8 cellular contexts compared by ENCODE assay signal in genomic region chr15:64990168-64990470, GRCh38. TPM values are rescaled to one million over a fixed set of nuclear protein-coding genes. Genes with fewer than 3 reads are reported as not detected.
DNase-seq lines count a peak whose midpoint lies in the region; ATAC-seq and TF ChIP-seq lines count a peak whose summit lies in the region.

No MANE protein-coding gene starts in this region.

- ATAC-seq in natural killer cell treated with Interleukin-12 subunit alpha and Interleukin-12 subunit beta and Interleukin-15 and Interleukin-18, amount 100 ng/mL, for 72 hours: no peak
- ATAC-seq in HG03159 (IDR thresholded peaks at IDR 0.05; ENCODE audit: unreplicated experiment) (no peak), HG02763 (IDR thresholded peaks at IDR 0.05; ENCODE audit: unreplicated experiment) (no peak)

- peaks cover 32 to 43% of the 10 kb centered on the region in 2 donors for H3K4me1 Mint-ChIP-seq in natural killer cell treated with Interleukin-12 subunit alpha and Interleukin-12 subunit beta and Interleukin-15 and Interleukin-18, amount 100 ng/mL, for 72 hours (ENCODE audit: low read depth in 2 of 2)

- H3K4me3 ChIP-seq in BLaER1: peak overlapping the region; percentile 98
- H3K4me3 ChIP-seq in OCI-LY1 (ENCODE audit: low read depth, low read length, poor library complexity, severe bottlenecking): peak overlapping the region; percentile 89
- peak overlapping the region; percentile 93 for H3K4me3 ChIP-seq in endocrine pancreas (ENCODE audit: control insufficient read depth, insufficient read depth, low read length)

- H3K4me1 ChIP-seq in BLaER1: peaks cover 47% of the 10 kb centered on the region
- peaks cover 41% of the 10 kb centered on the region for H3K4me1 ChIP-seq in OCI-LY1 (ENCODE audit: insufficient read depth, low read length, severe bottlenecking)
- H3K4me1 ChIP-seq in endocrine pancreas (ENCODE audit: control insufficient read depth, insufficient read depth, low read length): peaks cover 4% of the 10 kb centered on the region

- no peaks in the 10 kb centered on the region for H3K27me3 Mint-ChIP-seq in natural killer cell treated with Interleukin-12 subunit alpha and Interleukin-12 subunit beta and Interleukin-15 and Interleukin-18, amount 100 ng/mL, for 72 hours

- H3K4me3 Mint-ChIP-seq in natural killer cell treated with Interleukin-12 subunit alpha and Interleukin-12 subunit beta and Interleukin-15 and Interleukin-18, amount 100 ng/mL, for 72 hours: peak overlapping the region; percentile 100

- H3F3A ChIP-seq in OCI-LY1 (ENCODE audit: insufficient read depth, low read length): no peaks in the 10 kb centered on the region

- H3K36me3 ChIP-seq in BLaER1: no peaks in the 10 kb centered on the region
- no peaks in the 10 kb centered on the region for H3K36me3 ChIP-seq in OCI-LY1 (ENCODE audit: insufficient read depth, low read length)
- H3K36me3 ChIP-seq in endocrine pancreas (ENCODE audit: control insufficient read depth, insufficient read depth, low read length): no peaks in the 10 kb centered on the region

- H4K20me1 ChIP-seq in BLaER1 (peaks cover 27% of the 10 kb centered on the region; the same call in 1 of the 2 replicates), OCI-LY1 (ENCODE audit: insufficient read depth, low read length) (no peaks in the 10 kb centered on the region)

- no peaks in the 10 kb centered on the region for H3K9me3 Mint-ChIP-seq in natural killer cell treated with Interleukin-12 subunit alpha and Interleukin-12 subunit beta and Interleukin-15 and Interleukin-18, amount 100 ng/mL, for 72 hours

- no peak for DNase-seq in natural killer cell treated with Interleukin-12 subunit alpha and Interleukin-12 subunit beta and Interleukin-15 and Interleukin-18, amount 100 ng/mL, for 72 hours (ENCODE audit: low spot score)
- DNase-seq in NCI-H1694 treated with DMSO at 0.1 percent for 48 hours (lab: John Stamatoyannopoulos, UW) (no peak), T1000 (lab: John Stamatoyannopoulos, UW) (no peak)

- H3K27ac ChIP-seq in BLaER1 (peak overlapping the region; percentile 91; the same call in 1 of the 2 replicates), OCI-LY1 (ENCODE audit: low read depth, low read length, poor library complexity, severe bottlenecking) (peak overlapping the region; percentile 48)

- H3K79me2 ChIP-seq in OCI-LY1 (ENCODE audit: insufficient read depth, low read length): peaks cover 13% of the 10 kb centered on the region

- H3K9ac ChIP-seq in BLaER1: peak overlapping the region; percentile 92
- H3K9ac ChIP-seq in OCI-LY1 (ENCODE audit: low read length): peak overlapping the region; percentile 55; the same call in 1 of the 2 replicates
- peak overlapping the region; percentile 95 for H3K9ac ChIP-seq in endocrine pancreas (ENCODE audit: control insufficient read depth, insufficient read depth, low read length)

- no peaks in the 10 kb centered on the region for H3K27me3 ChIP-seq in BLaER1
- H3K27me3 ChIP-seq in OCI-LY1 (ENCODE audit: insufficient read depth, low read length): no peaks in the 10 kb centered on the region
- no peaks in the 10 kb centered on the region for H3K27me3 ChIP-seq in endocrine pancreas (ENCODE audit: control insufficient read depth, insufficient read depth, low read length)

- H3K4me2 ChIP-seq in BLaER1 (peak overlapping the region; percentile 92), OCI-LY1 (ENCODE audit: low read length) (peak overlapping the region; percentile 66)

- peak overlapping the region; percentile 72 to 97 for H3K27ac Mint-ChIP-seq in natural killer cell treated with Interleukin-12 subunit alpha and Interleukin-12 subunit beta and Interleukin-15 and Interleukin-18, amount 100 ng/mL, for 72 hours

- H3K9me3 ChIP-seq in BLaER1: no peaks in the 10 kb centered on the region
- H3K9me3 ChIP-seq in OCI-LY1 (ENCODE audit: low read length): no peaks in the 10 kb centered on the region
- H3K9me3 ChIP-seq in endocrine pancreas (ENCODE audit: control insufficient read depth, low read length): no peaks in the 10 kb centered on the region

- H2AFZ ChIP-seq in OCI-LY1 (ENCODE audit: low read length): 0 out of 2 replicates have a peak overlapping the region, but pooled peaks have one; percentile 64

- no peak for TF ChIP-seq CTCF in OCI-LY1 (IDR thresholded peaks at IDR 0.05; ENCODE audit: low read length)

- no peaks in the 10 kb centered on the region for H3K9me2 ChIP-seq in OCI-LY1 (ENCODE audit: low read depth, low read length)

- peaks cover 5% of the 10 kb centered on the region for H3K36me3 Mint-ChIP-seq in natural killer cell treated with Interleukin-12 subunit alpha and Interleukin-12 subunit beta and Interleukin-15 and Interleukin-18, amount 100 ng/mL, for 72 hours

RNA-seq across cellular contexts. Expression of gene SPG21, which starts 0.4 kb away (rescaled TPM):
- 10 to 100 TPM; 39.1 to 67.9 TPM for total RNA-seq in natural killer cell treated with Interleukin-12 subunit alpha and Interleukin-12 subunit beta and Interleukin-15 and Interleukin-18, amount 100 ng/mL, for 72 hours

RNA-seq across cellular contexts. Expression of gene MTFMT, which starts 39.3 kb away (rescaled TPM):
- total RNA-seq in natural killer cell treated with Interleukin-12 subunit alpha and Interleukin-12 subunit beta and Interleukin-15 and Interleukin-18, amount 100 ng/mL, for 72 hours: 10 to 100 TPM; 17.8 to 18.5 TPM

RNA-seq across cellular contexts. Expression of gene SLC51B, which starts 55.1 kb away (rescaled TPM):
- not detected for total RNA-seq in natural killer cell treated with Interleukin-12 subunit alpha and Interleukin-12 subunit beta and Interleukin-15 and Interleukin-18, amount 100 ng/mL, for 72 hours
